ENCODE assay signal across 8 cellular contexts in the genomic region with DNA sequence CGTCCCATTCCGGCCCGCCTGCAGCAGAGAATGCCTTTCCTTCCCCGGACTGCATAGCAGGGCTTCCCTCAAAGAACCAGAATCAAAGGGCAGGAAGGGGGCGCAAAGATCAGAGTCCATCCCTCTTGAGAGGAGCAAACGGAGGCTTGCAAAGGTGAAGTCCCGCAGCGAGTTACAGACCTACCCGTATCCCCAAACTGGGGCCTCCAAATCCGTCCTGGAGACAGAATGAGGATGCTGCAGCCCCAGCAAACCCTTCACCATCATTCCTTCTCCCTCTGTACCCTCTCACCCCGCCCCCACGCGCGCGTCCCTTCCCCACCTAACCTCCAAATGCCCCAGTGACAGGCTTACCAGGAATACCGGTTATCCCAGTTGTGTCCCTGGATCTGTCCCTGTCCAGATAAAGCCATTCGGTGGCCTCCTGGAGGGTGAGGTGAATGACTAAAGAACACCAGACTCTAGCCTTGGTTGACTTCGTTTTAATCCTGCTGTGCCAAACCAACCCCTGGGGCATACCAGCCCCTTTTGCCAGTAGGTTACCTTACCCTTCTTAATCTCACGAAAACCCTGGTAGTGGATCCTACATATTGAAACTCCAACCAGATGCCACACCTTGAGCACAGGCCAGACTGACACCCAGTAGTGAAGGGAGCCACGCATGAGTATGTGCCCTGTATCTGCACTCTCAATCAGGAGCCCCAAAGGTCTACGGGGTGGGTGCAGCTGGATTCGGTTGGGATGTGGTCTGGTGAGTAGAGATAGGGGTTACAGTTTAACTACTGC. TPM values are rescaled to one million over a fixed set of nuclear protein-coding genes. Genes with fewer than 3 reads are reported as not detected.
A peak's percentile ranks its signal among the peaks of the same experiment; 100 is the strongest.
DNase-seq lines count a peak whose midpoint lies in the region; ATAC-seq and TF ChIP-seq lines count a peak whose summit lies in the region.

No MANE protein-coding gene starts in this region.

- TF ChIP-seq CTCF in smooth muscle cell (IDR thresholded peaks at IDR 0.05; ENCODE audit: borderline replicate concordance, insufficient read depth, poor library complexity, severe bottlenecking): no peak

- no peaks in the 10 kb centered on the region for H3K9me3 ChIP-seq in HUES6 (ENCODE audit: control insufficient read depth, insufficient read depth, low read depth, low read length)
- H3K9me3 ChIP-seq in adipocyte (ENCODE audit: control insufficient read depth, low read length): no peaks in the 10 kb centered on the region
- no peaks in the 10 kb centered on the region for H3K9me3 ChIP-seq in iPS-15b (ENCODE audit: control insufficient read depth, insufficient read depth, low read length)
- no peaks in the 10 kb centered on the region for H3K9me3 ChIP-seq in smooth muscle cell (replicated peaks; ENCODE audit: low read depth)

- H3K27me3 ChIP-seq in HUES6 (ENCODE audit: control insufficient read depth, insufficient read depth, low read length): peaks cover 88% of the 10 kb centered on the region
- peaks cover 3% of the 10 kb centered on the region for H3K27me3 ChIP-seq in adipocyte (replicated peaks; ENCODE audit: control insufficient read depth, insufficient read depth, low read length)
- peaks cover 88% of the 10 kb centered on the region for H3K27me3 ChIP-seq in iPS-15b (ENCODE audit: control insufficient read depth, insufficient read depth, low read length)
- H3K27me3 ChIP-seq in smooth muscle cell (ENCODE audit: low read depth): peaks cover 20% of the 10 kb centered on the region

- H3K4me1 ChIP-seq in HUES6 (ENCODE audit: control insufficient read depth, insufficient read depth, low read length): peaks cover 11% of the 10 kb centered on the region; the same call in 1 of the 2 replicates
- H3K4me1 ChIP-seq in adipocyte (ENCODE audit: control insufficient read depth, insufficient read depth, low read length): peaks cover 33% of the 10 kb centered on the region
- peaks cover 5% of the 10 kb centered on the region for H3K4me1 ChIP-seq in iPS-15b (ENCODE audit: control insufficient read depth, insufficient read depth, low read length)
- no peaks in the 10 kb centered on the region for H3K4me1 ChIP-seq in smooth muscle cell (ENCODE audit: low read depth)

- peak overlapping the region; percentile 99 for H3K4me2 ChIP-seq in smooth muscle cell

- peaks cover 3% of the 10 kb centered on the region for H3F3A ChIP-seq in smooth muscle cell (ENCODE audit: low read depth)

- no peaks in the 10 kb centered on the region for H4K20me1 ChIP-seq in smooth muscle cell (ENCODE audit: low read depth)

- WGBS in smooth muscle cell (ENCODE audit: low lambda C conversion rate): 10% methylated on average over 22 of the region's 22 CpGs

- DNase-seq in EL: peak; percentile 13
- DNase-seq in adipocyte (ENCODE audit: low read depth): no peak
- DNase-seq in smooth muscle cell (lab: John Stamatoyannopoulos, UW; ENCODE audit: unreplicated experiment): no peak
- DNase-seq in NCI-H128 (lab: John Stamatoyannopoulos, UW; ENCODE audit: unreplicated experiment): no peak
- no peak for DNase-seq in epidermal melanocyte (ENCODE audit: insufficient read length, low spot score)

- H3K79me2 ChIP-seq in smooth muscle cell (ENCODE audit: low read depth): no peaks in the 10 kb centered on the region

- H3K4me3 ChIP-seq in HUES6 (ENCODE audit: low read depth, low read length): peak overlapping the region; percentile 71
- peak overlapping the region; percentile 93 for H3K4me3 ChIP-seq in adipocyte (ENCODE audit: low read length)
- peak overlapping the region; percentile 58 for H3K4me3 ChIP-seq in iPS-15b (ENCODE audit: low read depth, low read length)
- peak overlapping the region; percentile 88 for H3K4me3 ChIP-seq in smooth muscle cell

- no peak overlapping the region for H3K27ac ChIP-seq in HUES6 (ENCODE audit: low read depth, low read length)
- H3K27ac ChIP-seq in smooth muscle cell (ENCODE audit: low read depth): no peak overlapping the region

- H3K36me3 ChIP-seq in HUES6 (ENCODE audit: control insufficient read depth, insufficient read depth, low read length): no peaks in the 10 kb centered on the region
- peaks cover 12% of the 10 kb centered on the region for H3K36me3 ChIP-seq in adipocyte (ENCODE audit: control insufficient read depth, insufficient read depth, low read length, severe bottlenecking)
- H3K36me3 ChIP-seq in iPS-15b (ENCODE audit: control insufficient read depth, insufficient read depth, low read length): no peaks in the 10 kb centered on the region
- no peaks in the 10 kb centered on the region for H3K36me3 ChIP-seq in smooth muscle cell (ENCODE audit: low read depth)

- H2AFZ ChIP-seq in smooth muscle cell (ENCODE audit: low read depth): peak overlapping the region; percentile 100

- ATAC-seq in GM18870 (IDR thresholded peaks at IDR 0.05; ENCODE audit: unreplicated experiment): no peak

- peak overlapping the region; percentile 78 for H3K9ac ChIP-seq in HUES6 (ENCODE audit: low read length)
- H3K9ac ChIP-seq in adipocyte (ENCODE audit: low read length): peak overlapping the region; percentile 87
- H3K9ac ChIP-seq in iPS-15b (ENCODE audit: low read depth, low read length): no peak overlapping the region
- H3K9ac ChIP-seq in smooth muscle cell (ENCODE audit: low read depth): no peak overlapping the region

RNA-seq across cellular contexts. Expression of a gene that starts 1.0 kb away (rescaled TPM):
- 10.5 and 15.2 TPM in 2 replicates for total RNA-seq in smooth muscle cell
- 8.7 and 9.1 TPM in 2 replicates for polyA plus RNA-seq in smooth muscle cell

Comparison
In these comparisons a context has a peak if more than half of its experiments do, and no peak if none do; other contexts are left out.
1. H3K9ac ChIP-seq: peak in HUES6 (single experiment) and adipocyte (single experiment); none in iPS-15b (single experiment) and smooth muscle cell (single experiment).
2. Peak in every context shown above with its lines, with median percentiles within 50 percentile points of each other: H3K4me3 ChIP-seq.